10 cellular contexts compared by ENCODE assay signal in genomic region chr2:64260093-64260808, GRCh38.
A peak's percentile ranks its signal among the peaks of the same experiment; 100 is the strongest.
DNase-seq lines count a peak whose midpoint lies in the region; TF ChIP-seq lines count a peak whose summit lies in the region.
"Had no signal": no experiment of that assay in that cellular context is flagged by ENCODE, and none has a peak within 500 bp of the region (broad histone marks: within the 10 kb centered on the region; RNA-seq: fewer than 3 reads in every experiment).

No MANE protein-coding gene starts in this region.

- H3K36me3 ChIP-seq in OCI-LY1 (ENCODE audit: insufficient read depth, low read length) = no peaks in the 10 kb centered on the region
- no peaks in the 10 kb centered on the region for H3K36me3 ChIP-seq in tibial nerve

- no peaks in the 10 kb centered on the region for H3K9me3 ChIP-seq in OCI-LY1 (ENCODE audit: low read length)
- no peaks in the 10 kb centered on the region for H3K9me3 ChIP-seq in tibial nerve

- no peak overlapping the region for H2AFZ ChIP-seq in OCI-LY1 (ENCODE audit: low read length)

- H3K4me2 ChIP-seq in OCI-LY1 (ENCODE audit: low read length) = peak overlapping the region; percentile 66

- H3K36me3 Mint-ChIP-seq in activated naive CD4-positive, alpha-beta T cell treated with anti-CD3 and anti-CD28 coated beads, Interleukin-2, amount 50 U/mL, for 24 hours = peaks cover 2% of the 10 kb centered on the region

- TF ChIP-seq POLR2A in tibial nerve (IDR thresholded peaks at IDR 0.05) = no peak

- H3K9ac ChIP-seq in OCI-LY1 (ENCODE audit: low read length) = peak overlapping the region; percentile 11; the same call in 1 of the 2 replicates

- H3K9me2 ChIP-seq in OCI-LY1 (ENCODE audit: low read depth, low read length) = no peaks in the 10 kb centered on the region

- H3K4me1 Mint-ChIP-seq in activated naive CD4-positive, alpha-beta T cell treated with anti-CD3 and anti-CD28 coated beads, Interleukin-2, amount 50 U/mL, for 24 hours = peaks cover 10% of the 10 kb centered on the region

- H3K4me3 Mint-ChIP-seq in activated naive CD4-positive, alpha-beta T cell treated with anti-CD3 and anti-CD28 coated beads, Interleukin-2, amount 50 U/mL, for 24 hours = peak overlapping the region; percentile 86

- no peaks in the 10 kb centered on the region for H3K9me3 Mint-ChIP-seq in activated naive CD4-positive, alpha-beta T cell treated with anti-CD3 and anti-CD28 coated beads, Interleukin-2, amount 50 U/mL, for 24 hours

- no peaks in the 10 kb centered on the region for H3K79me2 ChIP-seq in OCI-LY1 (ENCODE audit: insufficient read depth, low read length)

- 85 to 89% methylated on average over 6 of the region's 6 CpGs for WGBS in tibial nerve, 2 donors

- H3K27me3 ChIP-seq in OCI-LY1 (ENCODE audit: insufficient read depth, low read length) (no peaks in the 10 kb centered on the region), layer of hippocampus (ENCODE audit: control insufficient read depth, insufficient read depth, low read length) (no peaks in the 10 kb centered on the region), tibial nerve (no peaks in the 10 kb centered on the region)

- H3F3A ChIP-seq in OCI-LY1 (ENCODE audit: insufficient read depth, low read length) = no peaks in the 10 kb centered on the region

- peak overlapping the region; percentile 34 for H3K4me3 ChIP-seq in OCI-LY1 (ENCODE audit: low read depth, low read length, poor library complexity, severe bottlenecking)
- H3K4me3 ChIP-seq in tibial nerve = no peak overlapping the region

- no peaks in the 10 kb centered on the region for H3K27me3 Mint-ChIP-seq in activated naive CD4-positive, alpha-beta T cell treated with anti-CD3 and anti-CD28 coated beads, Interleukin-2, amount 50 U/mL, for 24 hours

- DNase-seq in activated naive CD4-positive, alpha-beta T cell treated with anti-CD3 and anti-CD28 coated beads, Interleukin-2, amount 50 U/mL, for 16 hours = no peak
- no peak for DNase-seq in tibial nerve (ENCODE audit: low spot score in 2 of 2)
- no peak for DNase-seq in central memory CD4-positive, alpha-beta T cell
- DNase-seq in NCI-H2081 treated with DMSO at 0.1 percent for 48 hours (lab: John Stamatoyannopoulos, UW) = no peak
- no peak for DNase-seq in D341Med (ENCODE audit: low spot score)
- DNase-seq: kidney glomerular epithelial cell, NCI-H1048 had no signal

- peaks cover 30% of the 10 kb centered on the region for H3K4me1 ChIP-seq in OCI-LY1 (ENCODE audit: insufficient read depth, low read length, severe bottlenecking)
- peaks cover 0 to 33% (median 15%) of the 10 kb centered on the region in 4 donors for H3K4me1 ChIP-seq in tibial nerve

- H4K20me1 ChIP-seq in OCI-LY1 (ENCODE audit: insufficient read depth, low read length) = no peaks in the 10 kb centered on the region

- no peak for TF ChIP-seq EP300 in tibial nerve (IDR thresholded peaks at IDR 0.05)

- peak overlapping the region; percentile 93 for H3K27ac Mint-ChIP-seq in activated naive CD4-positive, alpha-beta T cell treated with anti-CD3 and anti-CD28 coated beads, Interleukin-2, amount 50 U/mL, for 24 hours

- TF ChIP-seq CTCF in OCI-LY1 (IDR thresholded peaks at IDR 0.05; ENCODE audit: low read length) = no peak
- TF ChIP-seq CTCF in tibial nerve (IDR thresholded peaks at IDR 0.05) = no peak

- H3K27ac ChIP-seq in OCI-LY1 (ENCODE audit: low read depth, low read length, poor library complexity, severe bottlenecking) (peak overlapping the region; percentile 78), layer of hippocampus (ENCODE audit: low read depth, low read length) (peak overlapping the region; percentile 40), tibial nerve (peak overlapping the region in 3 of 4 donors; percentile 65 to 75 (median 69))
